Comparison of ENCODE assay signal across 8 cellular contexts in the genomic region with DNA sequence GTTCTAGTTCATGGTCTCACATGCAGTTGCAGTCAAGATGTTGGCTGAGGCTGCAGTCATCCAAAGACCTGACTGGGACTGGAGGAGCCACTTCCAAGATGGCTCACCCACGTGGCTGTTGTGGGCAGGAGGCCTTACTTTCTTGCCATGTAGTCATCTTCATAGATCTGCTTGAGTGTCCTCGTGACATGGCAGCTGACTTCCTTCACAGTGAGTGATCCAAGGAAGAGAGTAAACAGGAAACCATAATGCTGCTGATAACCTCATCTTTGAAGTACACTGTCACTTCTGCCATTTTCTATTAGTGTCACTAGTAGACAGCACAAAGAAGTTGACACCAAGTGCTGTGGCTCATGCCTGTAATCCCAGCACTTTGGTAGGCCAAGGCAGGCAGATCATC. TPM values are rescaled to one million over a fixed set of nuclear protein-coding genes. Genes with fewer than 3 reads are reported as not detected.
A peak's percentile ranks its signal among the peaks of the same experiment; 100 is the strongest.
DNase-seq lines count a peak whose midpoint lies in the region; ATAC-seq and TF ChIP-seq lines count a peak whose summit lies in the region.

No MANE protein-coding gene starts in this region.

- no peak for TF ChIP-seq CTCF in GM23338 (conservative IDR thresholded peaks at IDR 0.05; ENCODE audit: low read depth in 2 of 2)

- no peaks in the 10 kb centered on the region for H3K9me2 ChIP-seq in GM23338 (ENCODE audit: insufficient read depth)

- no peak overlapping the region for H3K4me3 Mint-ChIP-seq in activated T-cell treated with anti-CD3 and anti-CD28 coated beads, Interleukin-2, amount 50 U/mL, for 4 hours
- H3K4me3 Mint-ChIP-seq in GM23338, result no peak overlapping the region

- DNase-seq in activated T-cell treated with anti-CD3 and anti-CD28 coated beads, Interleukin-2, amount 50 U/mL, for 4 hours, result peak; percentile 8
- DNase-seq in stimulated activated CD8-positive, alpha-beta memory T cell treated with anti-CD3 and anti-CD28 coated beads, Interleukin-12 subunit alpha, Interleukin-12 subunit beta, amount 100 ng/mL, for 1 hour (ENCODE audit: low read depth), result peak; percentile 6
- no peak for DNase-seq in NCI-H774 (lab: John Stamatoyannopoulos, UW)
- no peak for DNase-seq in GM23338 (ENCODE audit: low spot score)

- no peaks in the 10 kb centered on the region for H3K27me3 ChIP-seq in GM23338 (ENCODE audit: insufficient read depth)

- H3K4me3 ChIP-seq in GM23338, result no peak overlapping the region

- H3K4me2 ChIP-seq in GM23338, result no peak overlapping the region

- no peak overlapping the region for H3K27ac ChIP-seq in GM23338 (ENCODE audit: low read depth)

- peak; percentile 59 for ATAC-seq in GM19351 (IDR thresholded peaks at IDR 0.05; ENCODE audit: unreplicated experiment)
- ATAC-seq in HG03565 (IDR thresholded peaks at IDR 0.05; ENCODE audit: unreplicated experiment), result peak; percentile 60
- ATAC-seq in activated T-cell treated with anti-CD3 and anti-CD28 coated beads, Interleukin-2, amount 50 U/mL, for 4 hours, result peak; percentile 80 to 81
- no peak for ATAC-seq in GM23338
- no peak for ATAC-seq in GM19397 (IDR thresholded peaks at IDR 0.05; ENCODE audit: unreplicated experiment)
- ATAC-seq in GM21717 (IDR thresholded peaks at IDR 0.05; ENCODE audit: unreplicated experiment), result no peak

- H3K4me1 ChIP-seq in GM23338 (ENCODE audit: insufficient read depth), result no peaks in the 10 kb centered on the region

- no peaks in the 10 kb centered on the region for H3K36me3 Mint-ChIP-seq in activated T-cell treated with anti-CD3 and anti-CD28 coated beads, Interleukin-2, amount 50 U/mL, for 4 hours (ENCODE audit: insufficient read depth)
- H3K36me3 Mint-ChIP-seq in GM23338 (ENCODE audit: low read depth), result no peaks in the 10 kb centered on the region

- H3K36me3 ChIP-seq in GM23338 (ENCODE audit: insufficient read depth), result no peaks in the 10 kb centered on the region

- no peaks in the 10 kb centered on the region for H3F3A ChIP-seq in GM23338 (replicated peaks; ENCODE audit: low read depth)

- H2AFZ ChIP-seq in GM23338, result no peak overlapping the region

- H3K79me2 ChIP-seq in GM23338 (replicated peaks; ENCODE audit: insufficient read depth), result no peaks in the 10 kb centered on the region

- no peaks in the 10 kb centered on the region for H3K27me3 Mint-ChIP-seq in activated T-cell treated with anti-CD3 and anti-CD28 coated beads, Interleukin-2, amount 50 U/mL, for 4 hours (ENCODE audit: low read depth)
- H3K27me3 Mint-ChIP-seq in GM23338 (ENCODE audit: insufficient read depth, low read depth, poor library complexity), result peaks cover 2% of the 10 kb centered on the region

- peaks cover 4% of the 10 kb centered on the region for H3K9me3 Mint-ChIP-seq in activated T-cell treated with anti-CD3 and anti-CD28 coated beads, Interleukin-2, amount 50 U/mL, for 4 hours
- peaks cover 2% of the 10 kb centered on the region; the same call in 1 of the 3 replicates for H3K9me3 Mint-ChIP-seq in GM23338

- H4K20me1 ChIP-seq in GM23338 (replicated peaks; ENCODE audit: insufficient read depth), result no peaks in the 10 kb centered on the region

- peaks cover 42% of the 10 kb centered on the region for H3K4me1 Mint-ChIP-seq in activated T-cell treated with anti-CD3 and anti-CD28 coated beads, Interleukin-2, amount 50 U/mL, for 4 hours (ENCODE audit: low read depth)
- H3K4me1 Mint-ChIP-seq in GM23338, result no peaks in the 10 kb centered on the region

- no peak overlapping the region for H3K27ac Mint-ChIP-seq in GM23338

TF ChIP-seq in GM23338, 12 proteins besides CTCF, POLR2A, EP300 and RAD21:
- TF ChIP-seq, protein P1, sequence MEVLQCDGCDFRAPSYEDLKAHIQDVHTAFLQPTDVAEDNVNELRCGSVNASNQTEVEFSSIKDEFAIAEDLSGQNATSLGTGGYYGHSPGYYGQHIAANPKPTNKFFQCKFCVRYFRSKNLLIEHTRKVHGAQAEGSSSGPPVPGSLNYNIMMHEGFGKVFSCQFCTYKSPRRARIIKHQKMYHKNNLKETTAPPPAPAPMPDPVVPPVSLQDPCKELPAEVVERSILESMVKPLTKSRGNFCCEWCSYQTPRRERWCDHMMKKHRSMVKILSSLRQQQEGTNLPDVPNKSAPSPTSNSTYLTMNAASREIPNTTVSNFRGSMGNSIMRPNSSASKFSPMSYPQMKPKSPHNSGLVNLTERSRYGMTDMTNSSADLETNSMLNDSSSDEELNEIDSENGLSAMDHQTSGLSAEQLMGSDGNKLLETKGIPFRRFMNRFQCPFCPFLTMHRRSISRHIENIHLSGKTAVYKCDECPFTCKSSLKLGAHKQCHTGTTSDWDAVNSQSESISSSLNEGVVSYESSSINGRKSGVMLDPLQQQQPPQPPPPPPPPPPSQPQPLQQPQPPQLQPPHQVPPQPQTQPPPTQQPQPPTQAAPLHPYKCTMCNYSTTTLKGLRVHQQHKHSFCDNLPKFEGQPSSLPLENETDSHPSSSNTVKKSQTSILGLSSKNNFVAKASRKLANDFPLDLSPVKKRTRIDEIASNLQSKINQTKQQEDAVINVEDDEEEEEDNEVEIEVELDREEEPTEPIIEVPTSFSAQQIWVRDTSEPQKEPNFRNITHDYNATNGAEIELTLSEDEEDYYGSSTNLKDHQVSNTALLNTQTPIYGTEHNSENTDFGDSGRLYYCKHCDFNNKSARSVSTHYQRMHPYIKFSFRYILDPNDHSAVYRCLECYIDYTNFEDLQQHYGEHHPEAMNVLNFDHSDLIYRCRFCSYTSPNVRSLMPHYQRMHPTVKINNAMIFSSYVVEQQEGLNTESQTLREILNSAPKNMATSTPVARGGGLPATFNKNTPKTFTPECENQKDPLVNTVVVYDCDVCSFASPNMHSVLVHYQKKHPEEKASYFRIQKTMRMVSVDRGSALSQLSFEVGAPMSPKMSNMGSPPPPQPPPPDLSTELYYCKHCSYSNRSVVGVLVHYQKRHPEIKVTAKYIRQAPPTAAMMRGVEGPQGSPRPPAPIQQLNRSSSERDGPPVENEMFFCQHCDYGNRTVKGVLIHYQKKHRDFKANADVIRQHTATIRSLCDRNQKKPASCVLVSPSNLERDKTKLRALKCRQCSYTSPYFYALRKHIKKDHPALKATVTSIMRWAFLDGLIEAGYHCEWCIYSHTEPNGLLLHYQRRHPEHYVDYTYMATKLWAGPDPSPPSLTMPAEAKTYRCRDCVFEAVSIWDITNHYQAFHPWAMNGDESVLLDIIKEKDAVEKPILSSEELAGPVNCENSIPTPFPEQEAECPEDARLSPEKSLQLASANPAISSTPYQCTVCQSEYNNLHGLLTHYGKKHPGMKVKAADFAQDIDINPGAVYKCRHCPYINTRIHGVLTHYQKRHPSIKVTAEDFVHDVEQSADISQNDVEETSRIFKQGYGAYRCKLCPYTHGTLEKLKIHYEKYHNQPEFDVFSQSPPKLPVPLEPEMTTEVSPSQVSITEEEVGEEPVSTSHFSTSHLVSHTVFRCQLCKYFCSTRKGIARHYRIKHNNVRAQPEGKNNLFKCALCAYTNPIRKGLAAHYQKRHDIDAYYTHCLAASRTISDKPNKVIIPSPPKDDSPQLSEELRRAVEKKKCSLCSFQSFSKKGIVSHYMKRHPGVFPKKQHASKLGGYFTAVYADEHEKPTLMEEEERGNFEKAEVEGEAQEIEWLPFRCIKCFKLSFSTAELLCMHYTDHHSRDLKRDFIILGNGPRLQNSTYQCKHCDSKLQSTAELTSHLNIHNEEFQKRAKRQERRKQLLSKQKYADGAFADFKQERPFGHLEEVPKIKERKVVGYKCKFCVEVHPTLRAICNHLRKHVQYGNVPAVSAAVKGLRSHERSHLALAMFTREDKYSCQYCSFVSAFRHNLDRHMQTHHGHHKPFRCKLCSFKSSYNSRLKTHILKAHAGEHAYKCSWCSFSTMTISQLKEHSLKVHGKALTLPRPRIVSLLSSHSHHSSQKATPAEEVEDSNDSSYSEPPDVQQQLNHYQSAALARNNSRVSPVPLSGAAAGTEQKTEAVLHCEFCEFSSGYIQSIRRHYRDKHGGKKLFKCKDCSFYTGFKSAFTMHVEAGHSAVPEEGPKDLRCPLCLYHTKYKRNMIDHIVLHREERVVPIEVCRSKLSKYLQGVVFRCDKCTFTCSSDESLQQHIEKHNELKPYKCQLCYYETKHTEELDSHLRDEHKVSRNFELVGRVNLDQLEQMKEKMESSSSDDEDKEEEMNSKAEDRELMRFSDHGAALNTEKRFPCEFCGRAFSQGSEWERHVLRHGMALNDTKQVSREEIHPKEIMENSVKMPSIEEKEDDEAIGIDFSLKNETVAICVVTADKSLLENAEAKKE (CRISPR knock-in tag; IDR thresholded peaks at IDR 0.05), result no peak
- TF ChIP-seq NANOG (IDR thresholded peaks at IDR 0.05; ENCODE audit: borderline replicate concordance), result no peak
- TF ChIP-seq CREB1 (CRISPR knock-in tag; IDR thresholded peaks at IDR 0.05; ENCODE audit: low read depth), result no peak
- no peak for TF ChIP-seq EZH2 (IDR thresholded peaks at IDR 0.05; ENCODE audit: low read depth, unreplicated experiment)
- no peak for TF ChIP-seq ZNF114 (CRISPR knock-in tag; IDR thresholded peaks at IDR 0.05)

RNA-seq across cellular contexts. Expression of a gene that starts 40.1 kb away (rescaled TPM):
- 10 to 100 TPM; 43.8 to 61.4 (median 54.2) TPM for total RNA-seq in activated T-cell treated with anti-CD3 and anti-CD28 coated beads, Interleukin-2, amount 50 U/mL, for 4 hours
- 57.4 and 62.1 TPM in 2 replicates for total RNA-seq in GM23338 (2014; rRNA removed; shearing (Covaris generic))
- 89.9 and 98.1 TPM in 2 replicates for polyA plus RNA-seq in GM23338 (2016; fragmentation: Nextera tagmentation; extraction: Ambion mirVana)

Comparison
In these comparisons a context has a peak if more than half of its experiments do, and no peak if none do; other contexts are left out.
1. ATAC-seq: peak in GM19351 (single experiment), HG03565 (single experiment) and activated T-cell treated with anti-CD3 and anti-CD28 coated beads, Interleukin-2, amount 50 U/mL, for 4 hours (2 of 2); none in GM23338 (single experiment), GM19397 (single experiment) and GM21717 (single experiment).
2. DNase-seq: peak in activated T-cell treated with anti-CD3 and anti-CD28 coated beads, Interleukin-2, amount 50 U/mL, for 4 hours (single experiment) and stimulated activated CD8-positive, alpha-beta memory T cell treated with anti-CD3 and anti-CD28 coated beads, Interleukin-12 subunit alpha, Interleukin-12 subunit beta, amount 100 ng/mL, for 1 hour (single experiment); none in NCI-H774 (single experiment) and GM23338 (single experiment).